In genomic region chr11:108008656-108009496, GRCh38 we compare ENCODE assay signal across 8 cellular contexts. TPM values are rescaled to one million over a fixed set of nuclear protein-coding genes. Genes with fewer than 3 reads are reported as not detected.
DNase-seq lines count a peak whose midpoint lies in the region; ATAC-seq, FAIRE-seq and TF ChIP-seq lines count a peak whose summit lies in the region.

Gene CUL5, plus strand, starts transcription at chr11:108008898. Its CDS starts 451 bp downstream, at chr11:108009349.

- H3K9me3 ChIP-seq in left ventricle myocardium inferior (replicated peaks) (no peaks in the 10 kb centered on the region), psoas muscle (no peaks in the 10 kb centered on the region)

- peak; percentile 91 for FAIRE-seq in urothelium cell line (lab: Jason Lieb, UNC)

- intact Hi-C loops in T-helper 1 cell treated with Interleukin-12 subunit alpha and Interleukin-12 subunit beta and Interleukin-4 antibody, amounts not matched to agents 30 ng/mL and 1 ng/mL, for 36 hours (cut with micrococcal nuclease), result loop anchor here (1.0 to 2.0 kb wide), 14 partner anchors 61 to 846 kb away; partner anchors contain the start of genes ACAT1, ALKBH8, C11orf65 and CWF19L2
- intact Hi-C loops in left ventricle myocardium inferior (cut with micrococcal nuclease), result no loop called here
- intact Hi-C loops in psoas muscle (cut with DNase I), result loop anchor here in 1 of 2 donors (2.0 to 10.0 kb wide), 3 partner anchors 26 to 638 kb away; partner anchors contain the start of genes ATM and NPAT

- H3K27ac ChIP-seq in left ventricle myocardium inferior (replicated peaks) (peak within 1 kb of the TSS; percentile 100), psoas muscle (peak within 1 kb of the TSS; percentile 91)

- peak; percentile 97 for TF ChIP-seq CTCF in GM13976 (IDR thresholded peaks at IDR 0.05; ENCODE audit: borderline replicate concordance, control extremely low read depth, extremely low read depth, insufficient read depth, missing control alignments)
- TF ChIP-seq CTCF in left ventricle myocardium inferior (IDR thresholded peaks at IDR 0.05; ENCODE audit: borderline replicate concordance), result peak; percentile 92
- TF ChIP-seq CTCF in psoas muscle (IDR thresholded peaks at IDR 0.05), result peak; percentile 83

- in situ Hi-C loops in GM13976 (cut with MboI; ENCODE audit: low sequenced_read_pairs, unreplicated experiment), result loop anchor here (25.0 kb wide), 1 partner anchor 653 kb away; the partner anchor contains the start of gene DDX10

- H3K4me1 ChIP-seq in left ventricle myocardium inferior, result peaks cover 56% of the 10 kb centered on the region
- H3K4me1 ChIP-seq in psoas muscle, result peaks cover 35% of the 10 kb centered on the region

- H3K4me3 ChIP-seq in left ventricle myocardium inferior, result peak within 1 kb of the TSS; percentile 99
- peak within 1 kb of the TSS; percentile 81 for H3K4me3 ChIP-seq in psoas muscle

- no peaks in the 10 kb centered on the region for H3K36me3 ChIP-seq in left ventricle myocardium inferior
- no peaks in the 10 kb centered on the region for H3K36me3 ChIP-seq in psoas muscle (ENCODE audit: insufficient read depth in 1 of 2, low read depth in 1 of 2)

- 0% methylated on average over 68 to 72 of the region's 72 CpGs for WGBS in psoas muscle, 3 donors

- DNase-seq in GM13976 (ENCODE audit: low spot score), result peak; percentile 91
- DNase-seq in NCI-H1436 treated with DMSO at 0.1 percent for 48 hours (lab: John Stamatoyannopoulos, UW), result peak; percentile 19
- peak; percentile 76 for DNase-seq in amniotic stem cell (lab: John Stamatoyannopoulos, UW)
- DNase-seq in left ventricle myocardium inferior, result peak; percentile 92
- peak; percentile 94 to 96 for DNase-seq in psoas muscle
- peak; percentile 96 for DNase-seq in urothelium cell line (ENCODE audit: low spot score)

- H3K27me3 ChIP-seq in left ventricle myocardium inferior (ENCODE audit: low read depth) (no peaks in the 10 kb centered on the region), psoas muscle (ENCODE audit: insufficient read depth in 3 of 3, low read length in 2 of 3) (no peaks in the 10 kb centered on the region)

- ATAC-seq in HG02852 (IDR thresholded peaks at IDR 0.05; ENCODE audit: unreplicated experiment) (peak; percentile 89), psoas muscle (peak; percentile 96 to 98 (median 96))

RNA-seq across cellular contexts. Expression of gene CUL5, which starts in this region (rescaled TPM):
- 31.6 and 35.8 TPM in 2 replicates for total RNA-seq in T-helper 1 cell treated with Interleukin-12 subunit alpha and Interleukin-12 subunit beta and Interleukin-4 antibody, amounts not matched to agents 30 ng/mL and 1 ng/mL, for 36 hours
- total RNA-seq in left ventricle myocardium inferior, result 42.5 TPM
- 10 to 100 TPM; 57.8 to 92.2 (median 65.5) TPM for total RNA-seq in psoas muscle
- 10 to 100 TPM; 10.5 to 38.0 (median 13.8) TPM for polyA plus RNA-seq in psoas muscle

Comparison
In these comparisons a context has a peak if more than half of its experiments do, and no peak if none do; other contexts are left out.
1. Peak in every context shown above with its lines: DNase-seq, ATAC-seq, H3K4me3 ChIP-seq and H3K27ac ChIP-seq.
2. DNase-seq: peak in every context shown above with its lines; median percentile 96 in urothelium cell line; 95 in psoas muscle; 92 in left ventricle myocardium inferior; 91 in GM13976; 76 in amniotic stem cell; 19 in NCI-H1436 treated with DMSO at 0.1 percent for 48 hours.